Comparison of ENCODE assay signal across 1 cellular context in the genomic region with DNA sequence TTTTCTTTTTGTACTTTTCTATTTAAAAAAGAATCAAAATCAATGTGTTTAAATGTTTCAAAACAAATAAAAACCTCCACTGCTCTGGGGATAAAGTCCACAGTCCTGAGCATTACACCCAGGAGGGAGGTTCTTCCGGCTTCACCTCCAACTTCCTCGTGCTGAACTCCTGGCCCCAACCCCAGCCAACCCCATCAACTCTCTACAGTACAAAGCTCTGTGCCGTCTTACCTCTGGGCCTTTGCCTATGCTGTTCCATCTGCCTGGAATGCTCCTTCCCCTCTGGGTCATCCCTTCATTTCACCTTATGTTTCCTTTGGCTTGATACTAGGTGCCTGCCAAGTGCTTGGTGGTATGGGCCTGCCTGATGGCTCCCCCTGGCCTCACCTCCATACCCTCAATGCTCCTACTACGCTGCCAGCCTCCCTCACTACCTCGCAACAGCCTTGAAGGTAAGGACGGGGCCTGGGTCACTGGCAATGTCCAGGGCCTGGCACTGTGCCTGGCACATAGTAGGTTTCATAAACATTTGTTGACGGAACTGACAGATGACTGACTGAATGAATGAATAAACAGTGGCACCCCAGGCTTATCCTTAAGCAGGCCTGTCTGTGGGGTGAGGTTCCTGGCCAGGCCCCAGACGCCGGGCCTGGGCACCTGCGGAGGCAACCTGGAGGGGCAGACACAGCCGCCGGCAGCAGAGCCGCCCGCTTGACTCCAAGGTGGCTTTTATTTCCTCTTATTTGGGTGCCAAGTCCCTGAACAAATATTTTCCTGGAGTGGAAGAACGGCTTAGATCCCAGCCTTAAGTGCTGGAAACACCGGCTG.
A peak's percentile ranks its signal among the peaks of the same experiment; 100 is the strongest.
TF ChIP-seq lines count a peak whose summit lies in the region.

No MANE protein-coding gene starts in this region.

TF ChIP-seq in HepG2, 621 proteins besides CTCF, POLR2A, EP300 and RAD21 (continued from another document and continues in another):
- peak; percentile 60 for TF ChIP-seq CCAR2 (optimal IDR thresholded peaks at IDR 0.05; ENCODE audit: low read depth, low read length)
- peak; percentile 64 for TF ChIP-seq NCOR1 (IDR thresholded peaks at IDR 0.05; ENCODE audit: borderline replicate concordance, low read length)
- TF ChIP-seq ZNF598 (CRISPR knock-in tag; IDR thresholded peaks at IDR 0.05; ENCODE audit: borderline replicate concordance): peak; percentile 93; the same call in 1 of the 2 replicates
- TF ChIP-seq, protein P1, sequence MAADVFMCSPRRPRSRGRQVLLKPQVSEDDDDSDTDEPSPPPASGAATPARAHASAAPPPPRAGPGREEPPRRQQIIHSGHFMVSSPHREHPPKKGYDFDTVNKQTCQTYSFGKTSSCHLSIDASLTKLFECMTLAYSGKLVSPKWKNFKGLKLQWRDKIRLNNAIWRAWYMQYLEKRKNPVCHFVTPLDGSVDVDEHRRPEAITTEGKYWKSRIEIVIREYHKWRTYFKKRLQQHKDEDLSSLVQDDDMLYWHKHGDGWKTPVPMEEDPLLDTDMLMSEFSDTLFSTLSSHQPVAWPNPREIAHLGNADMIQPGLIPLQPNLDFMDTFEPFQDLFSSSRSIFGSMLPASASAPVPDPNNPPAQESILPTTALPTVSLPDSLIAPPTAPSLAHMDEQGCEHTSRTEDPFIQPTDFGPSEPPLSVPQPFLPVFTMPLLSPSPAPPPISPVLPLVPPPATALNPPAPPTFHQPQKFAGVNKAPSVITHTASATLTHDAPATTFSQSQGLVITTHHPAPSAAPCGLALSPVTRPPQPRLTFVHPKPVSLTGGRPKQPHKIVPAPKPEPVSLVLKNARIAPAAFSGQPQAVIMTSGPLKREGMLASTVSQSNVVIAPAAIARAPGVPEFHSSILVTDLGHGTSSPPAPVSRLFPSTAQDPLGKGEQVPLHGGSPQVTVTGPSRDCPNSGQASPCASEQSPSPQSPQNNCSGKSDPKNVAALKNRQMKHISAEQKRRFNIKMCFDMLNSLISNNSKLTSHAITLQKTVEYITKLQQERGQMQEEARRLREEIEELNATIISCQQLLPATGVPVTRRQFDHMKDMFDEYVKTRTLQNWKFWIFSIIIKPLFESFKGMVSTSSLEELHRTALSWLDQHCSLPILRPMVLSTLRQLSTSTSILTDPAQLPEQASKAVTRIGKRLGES (CRISPR knock-in tag; IDR thresholded peaks at IDR 0.05; ENCODE audit: borderline replicate concordance): no peak
- TF ChIP-seq, protein P2, sequence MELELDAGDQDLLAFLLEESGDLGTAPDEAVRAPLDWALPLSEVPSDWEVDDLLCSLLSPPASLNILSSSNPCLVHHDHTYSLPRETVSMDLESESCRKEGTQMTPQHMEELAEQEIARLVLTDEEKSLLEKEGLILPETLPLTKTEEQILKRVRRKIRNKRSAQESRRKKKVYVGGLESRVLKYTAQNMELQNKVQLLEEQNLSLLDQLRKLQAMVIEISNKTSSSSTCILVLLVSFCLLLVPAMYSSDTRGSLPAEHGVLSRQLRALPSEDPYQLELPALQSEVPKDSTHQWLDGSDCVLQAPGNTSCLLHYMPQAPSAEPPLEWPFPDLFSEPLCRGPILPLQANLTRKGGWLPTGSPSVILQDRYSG (CRISPR knock-in tag; IDR thresholded peaks at IDR 0.05): no peak
- peak; percentile 90; the same call in 1 of the 2 replicates for TF ChIP-seq TARDBP (CRISPR knock-in tag; IDR thresholded peaks at IDR 0.05)
- TF ChIP-seq, protein P3, sequence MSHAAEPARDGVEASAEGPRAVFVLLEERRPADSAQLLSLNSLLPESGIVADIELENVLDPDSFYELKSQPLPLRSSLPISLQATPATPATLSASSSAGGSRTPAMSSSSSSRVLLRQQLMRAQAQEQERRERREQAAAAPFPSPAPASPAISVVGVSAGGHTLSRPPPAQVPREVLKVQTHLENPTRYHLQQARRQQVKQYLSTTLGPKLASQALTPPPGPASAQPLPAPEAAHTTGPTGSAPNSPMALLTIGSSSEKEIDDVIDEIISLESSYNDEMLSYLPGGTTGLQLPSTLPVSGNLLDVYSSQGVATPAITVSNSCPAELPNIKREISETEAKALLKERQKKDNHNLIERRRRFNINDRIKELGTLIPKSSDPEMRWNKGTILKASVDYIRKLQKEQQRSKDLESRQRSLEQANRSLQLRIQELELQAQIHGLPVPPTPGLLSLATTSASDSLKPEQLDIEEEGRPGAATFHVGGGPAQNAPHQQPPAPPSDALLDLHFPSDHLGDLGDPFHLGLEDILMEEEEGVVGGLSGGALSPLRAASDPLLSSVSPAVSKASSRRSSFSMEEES (CRISPR knock-in tag; IDR thresholded peaks at IDR 0.05): peak; percentile 58
- TF ChIP-seq HNF4A (CRISPR knock-in tag; IDR thresholded peaks at IDR 0.05): peak; percentile 95
- no peak for TF ChIP-seq KDM3A (CRISPR knock-in tag; IDR thresholded peaks at IDR 0.05; ENCODE audit: low read depth)
- peak; percentile 91; the same call in 1 of the 2 replicates for TF ChIP-seq ZMAT3 (CRISPR knock-in tag; conservative IDR thresholded peaks at IDR 0.05)
- TF ChIP-seq ARHGAP35 (CRISPR knock-in tag; IDR thresholded peaks at IDR 0.05; ENCODE audit: borderline replicate concordance): peak; percentile 38; the same call in 1 of the 2 replicates
- TF ChIP-seq MED13 (CRISPR knock-in tag; IDR thresholded peaks at IDR 0.05): no peak
- TF ChIP-seq SOX5 (CRISPR knock-in tag; IDR thresholded peaks at IDR 0.05; ENCODE audit: borderline replicate concordance): peak; percentile 82
- TF ChIP-seq POGZ (CRISPR knock-in tag; IDR thresholded peaks at IDR 0.05): peak; percentile 92
- no peak for TF ChIP-seq NFKBIZ (CRISPR knock-in tag; IDR thresholded peaks at IDR 0.05)
- TF ChIP-seq, protein P4, sequence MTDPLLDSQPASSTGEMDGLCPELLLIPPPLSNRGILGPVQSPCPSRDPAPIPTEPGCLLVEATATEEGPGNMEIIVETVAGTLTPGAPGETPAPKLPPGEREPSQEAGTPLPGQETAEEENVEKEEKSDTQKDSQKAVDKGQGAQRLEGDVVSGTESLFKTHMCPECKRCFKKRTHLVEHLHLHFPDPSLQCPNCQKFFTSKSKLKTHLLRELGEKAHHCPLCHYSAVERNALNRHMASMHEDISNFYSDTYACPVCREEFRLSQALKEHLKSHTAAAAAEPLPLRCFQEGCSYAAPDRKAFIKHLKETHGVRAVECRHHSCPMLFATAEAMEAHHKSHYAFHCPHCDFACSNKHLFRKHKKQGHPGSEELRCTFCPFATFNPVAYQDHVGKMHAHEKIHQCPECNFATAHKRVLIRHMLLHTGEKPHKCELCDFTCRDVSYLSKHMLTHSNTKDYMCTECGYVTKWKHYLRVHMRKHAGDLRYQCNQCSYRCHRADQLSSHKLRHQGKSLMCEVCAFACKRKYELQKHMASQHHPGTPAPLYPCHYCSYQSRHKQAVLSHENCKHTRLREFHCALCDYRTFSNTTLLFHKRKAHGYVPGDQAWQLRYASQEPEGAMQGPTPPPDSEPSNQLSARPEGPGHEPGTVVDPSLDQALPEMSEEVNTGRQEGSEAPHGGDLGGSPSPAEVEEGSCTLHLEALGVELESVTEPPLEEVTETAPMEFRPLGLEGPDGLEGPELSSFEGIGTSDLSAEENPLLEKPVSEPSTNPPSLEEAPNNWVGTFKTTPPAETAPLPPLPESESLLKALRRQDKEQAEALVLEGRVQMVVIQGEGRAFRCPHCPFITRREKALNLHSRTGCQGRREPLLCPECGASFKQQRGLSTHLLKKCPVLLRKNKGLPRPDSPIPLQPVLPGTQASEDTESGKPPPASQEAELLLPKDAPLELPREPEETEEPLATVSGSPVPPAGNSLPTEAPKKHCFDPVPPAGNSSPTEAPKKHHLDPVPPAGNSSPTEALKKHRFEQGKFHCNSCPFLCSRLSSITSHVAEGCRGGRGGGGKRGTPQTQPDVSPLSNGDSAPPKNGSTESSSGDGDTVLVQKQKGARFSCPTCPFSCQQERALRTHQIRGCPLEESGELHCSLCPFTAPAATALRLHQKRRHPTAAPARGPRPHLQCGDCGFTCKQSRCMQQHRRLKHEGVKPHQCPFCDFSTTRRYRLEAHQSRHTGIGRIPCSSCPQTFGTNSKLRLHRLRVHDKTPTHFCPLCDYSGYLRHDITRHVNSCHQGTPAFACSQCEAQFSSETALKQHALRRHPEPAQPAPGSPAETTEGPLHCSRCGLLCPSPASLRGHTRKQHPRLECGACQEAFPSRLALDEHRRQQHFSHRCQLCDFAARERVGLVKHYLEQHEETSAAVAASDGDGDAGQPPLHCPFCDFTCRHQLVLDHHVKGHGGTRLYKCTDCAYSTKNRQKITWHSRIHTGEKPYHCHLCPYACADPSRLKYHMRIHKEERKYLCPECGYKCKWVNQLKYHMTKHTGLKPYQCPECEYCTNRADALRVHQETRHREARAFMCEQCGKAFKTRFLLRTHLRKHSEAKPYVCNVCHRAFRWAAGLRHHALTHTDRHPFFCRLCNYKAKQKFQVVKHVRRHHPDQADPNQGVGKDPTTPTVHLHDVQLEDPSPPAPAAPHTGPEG (CRISPR knock-in tag; IDR thresholded peaks at IDR 0.05): no peak; the same call in 1 of the 2 replicates
- no peak for TF ChIP-seq LCORL (IDR thresholded peaks at IDR 0.05)
- peak; percentile 91 for TF ChIP-seq LCORL (CRISPR knock-in tag; IDR thresholded peaks at IDR 0.05)
- 0 out of 2 replicates have a peak, but pooled peaks have one; percentile 38 for TF ChIP-seq DNMT1 (CRISPR knock-in tag; IDR thresholded peaks at IDR 0.05)
- TF ChIP-seq PHF8 (CRISPR knock-in tag; IDR thresholded peaks at IDR 0.05): no peak; the same call in 1 of the 2 replicates
- TF ChIP-seq GZF1 (CRISPR knock-in tag; IDR thresholded peaks at IDR 0.05): no peak; the same call in 1 of the 2 replicates
- no peak for TF ChIP-seq CBFB (CRISPR knock-in tag; IDR thresholded peaks at IDR 0.05)
- TF ChIP-seq, protein P5, sequence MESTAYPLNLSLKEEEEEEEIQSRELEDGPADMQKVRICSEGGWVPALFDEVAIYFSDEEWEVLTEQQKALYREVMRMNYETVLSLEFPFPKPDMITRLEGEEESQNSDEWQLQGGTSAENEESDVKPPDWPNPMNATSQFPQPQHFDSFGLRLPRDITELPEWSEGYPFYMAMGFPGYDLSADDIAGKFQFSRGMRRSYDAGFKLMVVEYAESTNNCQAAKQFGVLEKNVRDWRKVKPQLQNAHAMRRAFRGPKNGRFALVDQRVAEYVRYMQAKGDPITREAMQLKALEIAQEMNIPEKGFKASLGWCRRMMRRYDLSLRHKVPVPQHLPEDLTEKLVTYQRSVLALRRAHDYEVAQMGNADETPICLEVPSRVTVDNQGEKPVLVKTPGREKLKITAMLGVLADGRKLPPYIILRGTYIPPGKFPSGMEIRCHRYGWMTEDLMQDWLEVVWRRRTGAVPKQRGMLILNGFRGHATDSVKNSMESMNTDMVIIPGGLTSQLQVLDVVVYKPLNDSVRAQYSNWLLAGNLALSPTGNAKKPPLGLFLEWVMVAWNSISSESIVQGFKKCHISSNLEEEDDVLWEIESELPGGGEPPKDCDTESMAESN (CRISPR knock-in tag; conservative IDR thresholded peaks at IDR 0.05): peak; percentile 77
- TF ChIP-seq NFE2L2 (IDR thresholded peaks at IDR 0.05; ENCODE audit: low read length): no peak
- peak; percentile 90 for TF ChIP-seq HDAC2 (CRISPR knock-in tag; IDR thresholded peaks at IDR 0.05)
- 0 out of 2 replicates have a peak, but pooled peaks have one; percentile 34 for TF ChIP-seq SALL2 (CRISPR knock-in tag; IDR thresholded peaks at IDR 0.05)
- peak; percentile 64; the same call in 1 of the 2 replicates for TF ChIP-seq ZC3H13 (CRISPR knock-in tag; IDR thresholded peaks at IDR 0.05)
- TF ChIP-seq TEAD3 (CRISPR knock-in tag; optimal IDR thresholded peaks at IDR 0.05; ENCODE audit: borderline replicate concordance): peak; percentile 99
- peak; percentile 60 for TF ChIP-seq FOXA3 (CRISPR knock-in tag; IDR thresholded peaks at IDR 0.05)
- TF ChIP-seq, protein P6, sequence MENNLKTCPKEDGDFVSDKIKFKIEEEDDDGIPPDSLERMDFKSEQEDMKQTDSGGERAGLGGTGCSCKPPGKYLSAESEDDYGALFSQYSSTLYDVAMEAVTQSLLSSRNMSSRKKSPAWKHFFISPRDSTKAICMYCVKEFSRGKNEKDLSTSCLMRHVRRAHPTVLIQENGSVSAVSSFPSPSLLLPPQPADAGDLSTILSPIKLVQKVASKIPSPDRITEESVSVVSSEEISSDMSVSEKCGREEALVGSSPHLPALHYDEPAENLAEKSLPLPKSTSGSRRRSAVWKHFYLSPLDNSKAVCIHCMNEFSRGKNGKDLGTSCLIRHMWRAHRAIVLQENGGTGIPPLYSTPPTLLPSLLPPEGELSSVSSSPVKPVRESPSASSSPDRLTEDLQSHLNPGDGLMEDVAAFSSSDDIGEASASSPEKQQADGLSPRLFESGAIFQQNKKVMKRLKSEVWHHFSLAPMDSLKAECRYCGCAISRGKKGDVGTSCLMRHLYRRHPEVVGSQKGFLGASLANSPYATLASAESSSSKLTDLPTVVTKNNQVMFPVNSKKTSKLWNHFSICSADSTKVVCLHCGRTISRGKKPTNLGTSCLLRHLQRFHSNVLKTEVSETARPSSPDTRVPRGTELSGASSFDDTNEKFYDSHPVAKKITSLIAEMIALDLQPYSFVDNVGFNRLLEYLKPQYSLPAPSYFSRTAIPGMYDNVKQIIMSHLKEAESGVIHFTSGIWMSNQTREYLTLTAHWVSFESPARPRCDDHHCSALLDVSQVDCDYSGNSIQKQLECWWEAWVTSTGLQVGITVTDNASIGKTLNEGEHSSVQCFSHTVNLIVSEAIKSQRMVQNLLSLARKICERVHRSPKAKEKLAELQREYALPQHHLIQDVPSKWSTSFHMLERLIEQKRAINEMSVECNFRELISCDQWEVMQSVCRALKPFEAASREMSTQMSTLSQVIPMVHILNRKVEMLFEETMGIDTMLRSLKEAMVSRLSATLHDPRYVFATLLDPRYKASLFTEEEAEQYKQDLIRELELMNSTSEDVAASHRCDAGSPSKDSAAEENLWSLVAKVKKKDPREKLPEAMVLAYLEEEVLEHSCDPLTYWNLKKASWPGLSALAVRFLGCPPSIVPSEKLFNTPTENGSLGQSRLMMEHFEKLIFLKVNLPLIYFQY (CRISPR knock-in tag; IDR thresholded peaks at IDR 0.05; ENCODE audit: borderline replicate concordance): peak; percentile 28; the same call in 1 of the 2 replicates
- no peak for TF ChIP-seq ZNF382 (CRISPR knock-in tag; IDR thresholded peaks at IDR 0.05; ENCODE audit: borderline replicate concordance)
- TF ChIP-seq ZNF20 (CRISPR knock-in tag; IDR thresholded peaks at IDR 0.05): no peak
- TF ChIP-seq ZNF256 (CRISPR knock-in tag; conservative IDR thresholded peaks at IDR 0.05): no peak
- TF ChIP-seq, protein P7, sequence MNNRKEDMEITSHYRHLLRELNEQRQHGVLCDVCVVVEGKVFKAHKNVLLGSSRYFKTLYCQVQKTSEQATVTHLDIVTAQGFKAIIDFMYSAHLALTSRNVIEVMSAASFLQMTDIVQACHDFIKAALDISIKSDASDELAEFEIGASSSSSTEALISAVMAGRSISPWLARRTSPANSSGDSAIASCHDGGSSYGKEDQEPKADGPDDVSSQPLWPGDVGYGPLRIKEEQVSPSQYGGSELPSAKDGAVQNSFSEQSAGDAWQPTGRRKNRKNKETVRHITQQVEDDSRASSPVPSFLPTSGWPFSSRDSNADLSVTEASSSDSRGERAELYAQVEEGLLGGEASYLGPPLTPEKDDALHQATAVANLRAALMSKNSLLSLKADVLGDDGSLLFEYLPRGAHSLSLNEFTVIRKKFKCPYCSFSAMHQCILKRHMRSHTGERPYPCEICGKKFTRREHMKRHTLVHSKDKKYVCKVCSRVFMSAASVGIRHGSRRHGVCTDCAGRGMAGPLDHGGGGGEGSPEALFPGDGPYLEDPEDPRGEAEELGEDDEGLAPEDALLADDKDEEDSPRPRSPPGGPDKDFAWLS (CRISPR knock-in tag; IDR thresholded peaks at IDR 0.05; ENCODE audit: borderline replicate concordance): peak; percentile 74
- TF ChIP-seq, protein P8, sequence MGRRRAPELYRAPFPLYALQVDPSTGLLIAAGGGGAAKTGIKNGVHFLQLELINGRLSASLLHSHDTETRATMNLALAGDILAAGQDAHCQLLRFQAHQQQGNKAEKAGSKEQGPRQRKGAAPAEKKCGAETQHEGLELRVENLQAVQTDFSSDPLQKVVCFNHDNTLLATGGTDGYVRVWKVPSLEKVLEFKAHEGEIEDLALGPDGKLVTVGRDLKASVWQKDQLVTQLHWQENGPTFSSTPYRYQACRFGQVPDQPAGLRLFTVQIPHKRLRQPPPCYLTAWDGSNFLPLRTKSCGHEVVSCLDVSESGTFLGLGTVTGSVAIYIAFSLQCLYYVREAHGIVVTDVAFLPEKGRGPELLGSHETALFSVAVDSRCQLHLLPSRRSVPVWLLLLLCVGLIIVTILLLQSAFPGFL (CRISPR knock-in tag; IDR thresholded peaks at IDR 0.05): no peak
- TF ChIP-seq ZFY (CRISPR knock-in tag; IDR thresholded peaks at IDR 0.05): peak; percentile 71
